Comparison of ENCODE assay signal across 27 cellular contexts in the genomic region with DNA sequence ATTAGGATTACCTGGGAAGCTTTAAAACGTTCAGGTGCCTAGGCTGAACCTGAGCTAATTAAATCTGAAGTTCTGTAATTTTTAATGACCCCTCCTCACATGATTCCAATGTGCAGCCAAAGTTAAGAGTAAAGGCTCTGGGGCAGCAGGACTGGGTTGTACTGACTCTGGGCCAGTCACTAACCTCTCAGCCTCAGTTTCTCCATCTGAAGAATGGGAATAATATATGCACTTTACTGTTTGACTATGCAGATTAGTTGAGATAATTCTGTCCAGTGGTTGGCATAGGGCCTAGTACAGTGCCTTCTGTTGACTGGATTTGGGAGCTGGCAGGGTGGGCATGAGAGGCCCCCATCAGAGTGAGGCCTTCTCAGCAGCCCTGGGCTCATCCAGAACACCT. TPM values are rescaled to one million over a fixed set of nuclear protein-coding genes. Genes with fewer than 3 reads are reported as not detected.
DNase-seq lines count a peak whose midpoint lies in the region; ATAC-seq and TF ChIP-seq lines count a peak whose summit lies in the region.
"Had no signal": no experiment of that assay in that cellular context is flagged by ENCODE, and none has a peak within 500 bp of the region (broad histone marks: within the 10 kb centered on the region; RNA-seq: fewer than 3 reads in every experiment).

No MANE protein-coding gene starts in this region.

- no peak overlapping the region for H3K9ac ChIP-seq in IMR-90 (ENCODE audit: low read depth, low read length)
- H3K9ac ChIP-seq in mesenchymal stem cell (ENCODE audit: low read length) = no peak overlapping the region

- H4K91ac ChIP-seq in IMR-90 (ENCODE audit: insufficient read depth, low read depth, low read length) = no peak overlapping the region
- no peak overlapping the region for H4K91ac ChIP-seq in mesenchymal stem cell (ENCODE audit: low read length)

- H2BK5ac ChIP-seq in IMR-90 (ENCODE audit: low read depth, low read length, poor library complexity, severe bottlenecking) (no peak overlapping the region), mesenchymal stem cell (ENCODE audit: low read depth, low read length, poor library complexity, severe bottlenecking) (no peak overlapping the region)

- H3K4me2 ChIP-seq in IMR-90 (ENCODE audit: low read depth, low read length) (no peak overlapping the region), mesenchymal stem cell (ENCODE audit: low read length, poor library complexity, severe bottlenecking) (no peak overlapping the region)

- H3K4me3 ChIP-seq in IMR-90 (ENCODE audit: insufficient read depth, low read depth, low read length) = no peak overlapping the region
- no peak overlapping the region for H3K4me3 ChIP-seq in neutrophil (ENCODE audit: low read depth in 1 of 2, low read length in 1 of 2)
- no peak overlapping the region for H3K4me3 ChIP-seq in mesenchymal stem cell (ENCODE audit: insufficient read depth in 1 of 2, low read depth in 1 of 2, low read length in 2 of 2)
- H3K4me3 ChIP-seq: ascending aorta, left ventricle myocardium inferior, right atrium auricular region, SJSA1, thoracic aorta had no signal

- H4K8ac ChIP-seq in IMR-90 (ENCODE audit: low read depth in 2 of 2, low read length in 2 of 2) (no peak overlapping the region), mesenchymal stem cell (ENCODE audit: low read length) (no peak overlapping the region)

- H3K79me1 ChIP-seq in IMR-90 (ENCODE audit: low read depth in 1 of 2, low read length in 2 of 2) (no peaks in the 10 kb centered on the region), mesenchymal stem cell (replicated peaks; ENCODE audit: low read length, poor library complexity, severe bottlenecking) (no peaks in the 10 kb centered on the region)

- H3K18ac ChIP-seq in IMR-90 (ENCODE audit: low read depth, low read length) (no peak overlapping the region), mesenchymal stem cell (ENCODE audit: low read depth in 1 of 2, low read length in 2 of 2) (no peak overlapping the region)

- no peak overlapping the region; the same call in 2 of the 3 replicates for H2BK15ac ChIP-seq in IMR-90 (ENCODE audit: low read depth, low read length)
- H2BK15ac ChIP-seq in mesenchymal stem cell (ENCODE audit: low read depth, poor library complexity, severe bottlenecking) = no peak overlapping the region

- TF ChIP-seq CTCF in IMR-90 (conservative IDR thresholded peaks at IDR 0.05; ENCODE audit: low read depth, low read length) (no peak), neutrophil (IDR thresholded peaks at IDR 0.05) (no peak)

- H3K9me3 ChIP-seq in IMR-90 (ENCODE audit: control insufficient read depth, insufficient read depth, low read length) (no peaks in the 10 kb centered on the region), neutrophil (no peaks in the 10 kb centered on the region), mesenchymal stem cell (ENCODE audit: control insufficient read depth, low read length) (no peaks in the 10 kb centered on the region)
- H3K9me3 ChIP-seq: ascending aorta, left ventricle myocardium inferior, right atrium auricular region, SJSA1, thoracic aorta had no signal

- H2BK20ac ChIP-seq in IMR-90 (ENCODE audit: low read depth, low read length) = no peak overlapping the region; the same call in 1 of the 2 replicates

- CTCF ChIA-PET in IMR-90 (lab: Yijun Ruan, JAX) = interaction anchor here (1.3 kb wide), 1 partner anchor 55 kb away, joined by 4 read pairs; no protein-coding TSS in a partner anchor
- CTCF ChIA-PET in activated CD8-positive, alpha-beta T cell treated with anti-CD3 and anti-CD28 coated beads, Interleukin-2, amount 10 ng/mL, durations not matched to agents 7 days and 5 days (lab: Charles Lee) = interaction anchor here (0.8 to 2.9 kb wide), 3 partner anchors 55 to 595 kb away, joined by 5 to 21 read pairs (median 8); no protein-coding TSS in a partner anchor

- H3K23ac ChIP-seq in IMR-90 (ENCODE audit: low read depth, low read length) (no peak overlapping the region), mesenchymal stem cell (ENCODE audit: low read length in 2 of 2) (peak overlapping the region in 1 of 2 experiments; percentile 32)

- H2AFZ ChIP-seq in IMR-90 (replicated peaks; ENCODE audit: low read length, poor library complexity) (no peak overlapping the region), mesenchymal stem cell (ENCODE audit: low read depth, low read length) (no peak overlapping the region)

- no peaks in the 10 kb centered on the region for H3K27me3 Mint-ChIP-seq in activated T-cell treated with anti-CD3 and anti-CD28 coated beads, Interleukin-2, amount 50 U/mL, for 24 hours
- no peaks in the 10 kb centered on the region for H3K27me3 Mint-ChIP-seq in activated CD8-positive, alpha-beta T cell treated with anti-CD3 and anti-CD28 coated beads, Interleukin-2, amount 10 ng/mL, durations not matched to agents 7 days and 5 days (ENCODE audit: low read depth)
- H3K27me3 Mint-ChIP-seq: activated naive CD4-positive, alpha-beta T cell treated with anti-CD3 and anti-CD28 coated beads, Interleukin-2, amount 50 U/mL, for 24 hours had no signal

- TF ChIP-seq POLR2A in IMR-90 (IDR thresholded peaks at IDR 0.05; ENCODE audit: low read depth, low read length) = no peak

- H3K14ac ChIP-seq in IMR-90 (replicated peaks; ENCODE audit: low read depth, low read length) (no peak overlapping the region), mesenchymal stem cell (ENCODE audit: low read length in 2 of 2) (no peak overlapping the region)

- POLR2A ChIA-PET in IMR-90 (lab: Charles Lee; ENCODE audit: unreplicated experiment) = no interaction called here
- POLR2A ChIA-PET in activated CD8-positive, alpha-beta T cell treated with anti-CD3 and anti-CD28 coated beads, Interleukin-2, amount 10 ng/mL, durations not matched to agents 7 days and 5 days (lab: Charles Lee) = interaction anchor here (0.6 kb wide), 1 partner anchor 575 kb away, joined by 3 read pairs; no protein-coding TSS in a partner anchor

- in situ Hi-C loops in IMR-90 (cut with MboI; ENCODE audit: low sequenced_read_pairs) = no loop called here

- DNase-seq in activated T-cell treated with anti-CD3 and anti-CD28 coated beads, Interleukin-2, amount 50 U/mL, for 24 hours = no peak
- no peak for DNase-seq in activated T-cell treated with anti-CD3 and anti-CD28 coated beads for 4 hours
- no peak for DNase-seq in IMR-90
- no peak for DNase-seq in activated CD8-positive, alpha-beta T cell treated with anti-CD3 and anti-CD28 coated beads, Interleukin-2, amount 10 ng/mL, durations not matched to agents 7 days and 5 days
- DNase-seq in NOMO-1 treated with DMSO at 0.1 percent for 48 hours (lab: John Stamatoyannopoulos, UW; ENCODE audit: unreplicated experiment) = no peak
- no peak for DNase-seq in DMS53 treated with DMSO at 0.1 percent for 48 hours (lab: John Stamatoyannopoulos, UW; ENCODE audit: unreplicated experiment)
- no peak for DNase-seq in mesenchymal stem cell
- DNase-seq: activated CD4-positive, CD25-positive, alpha-beta regulatory T cell; AML-193; CD4-positive, alpha-beta T cell; effector memory CD8-positive, alpha-beta T cell; foreskin fibroblast; GOT3; head of caudate nucleus; islet precursor cell; left ventricle myocardium inferior; NCI-H1048; NCI-H1694; NCI-H446 treated with DMSO at 0.1 percent for 48 hours; NCI-H82; stimulated activated naive CD8-positive, alpha-beta T cell treated with anti-CD3 and anti-CD28 coated beads, Interleukin-15, Interleukin-2, amounts not matched to agents 100 U/mL and 50 U/mL, for 24 hours had no signal

- H2BK12ac ChIP-seq in mesenchymal stem cell (ENCODE audit: low read length in 2 of 2) = peak overlapping the region in 1 of 2 experiments; percentile 18

- H3K36me3 Mint-ChIP-seq in activated T-cell treated with anti-CD3 and anti-CD28 coated beads, Interleukin-2, amount 50 U/mL, for 24 hours (ENCODE audit: low read depth) = no peaks in the 10 kb centered on the region
- no peaks in the 10 kb centered on the region for H3K36me3 Mint-ChIP-seq in activated CD8-positive, alpha-beta T cell treated with anti-CD3 and anti-CD28 coated beads, Interleukin-2, amount 10 ng/mL, durations not matched to agents 7 days and 5 days (ENCODE audit: low read depth)
- H3K36me3 Mint-ChIP-seq: activated naive CD4-positive, alpha-beta T cell treated with anti-CD3 and anti-CD28 coated beads, Interleukin-2, amount 50 U/mL, for 24 hours had no signal

- TF ChIP-seq RAD21 in IMR-90 (IDR thresholded peaks at IDR 0.05; ENCODE audit: low read length) = no peak

- peak overlapping the region; percentile 92 for H3K27ac Mint-ChIP-seq in activated T-cell treated with anti-CD3 and anti-CD28 coated beads, Interleukin-2, amount 50 U/mL, for 24 hours
- H3K27ac Mint-ChIP-seq in activated CD8-positive, alpha-beta T cell treated with anti-CD3 and anti-CD28 coated beads, Interleukin-2, amount 10 ng/mL, durations not matched to agents 7 days and 5 days = peak overlapping the region; percentile 78

- H3K4ac ChIP-seq in IMR-90 (ENCODE audit: low read depth, low read length) = no peak overlapping the region
- H3K4ac ChIP-seq in mesenchymal stem cell (ENCODE audit: low read depth in 1 of 2, low read length in 2 of 2) = no peak overlapping the region

- no peak for ATAC-seq in IMR-90 (ENCODE audit: low read depth)
- ATAC-seq in activated CD8-positive, alpha-beta T cell treated with anti-CD3 and anti-CD28 coated beads, Interleukin-2, amount 10 ng/mL, durations not matched to agents 7 days and 5 days = no peak
- ATAC-seq: effector memory CD8-positive, alpha-beta T cell; stimulated activated naive CD8-positive, alpha-beta T cell treated with anti-CD3 and anti-CD28 coated beads, Interleukin-15, Interleukin-2, amounts not matched to agents 100 U/mL and 50 U/mL, for 24 hours had no signal

- no peaks in the 10 kb centered on the region for H4K20me1 ChIP-seq in IMR-90 (ENCODE audit: insufficient read depth, low read length)

- H3K27me3 ChIP-seq in IMR-90 (ENCODE audit: control insufficient read depth, insufficient read depth, low read length) = no peaks in the 10 kb centered on the region
- H3K27me3 ChIP-seq in neutrophil = no peaks in the 10 kb centered on the region
- peaks cover 0 to 7% of the 10 kb centered on the region in 2 experiments for H3K27me3 ChIP-seq in mesenchymal stem cell (ENCODE audit: control insufficient read depth in 1 of 2, insufficient read depth in 1 of 2, low read length in 2 of 2)
- H3K27me3 ChIP-seq: ascending aorta, right atrium auricular region, SJSA1 had no signal

- peaks cover 3% of the 10 kb centered on the region; the same call in 1 of the 2 replicates for H3K9me1 ChIP-seq in IMR-90 (ENCODE audit: insufficient read depth, low read length)

- intact Hi-C loops in IMR-90 (cut with micrococcal nuclease) = loop anchor here (5.0 kb wide), 6 partner anchors 73 to 1193 kb away; no protein-coding TSS in a partner anchor

- H3K4me1 Mint-ChIP-seq in activated T-cell treated with anti-CD3 and anti-CD28 coated beads, Interleukin-2, amount 50 U/mL, for 24 hours (ENCODE audit: low read depth) = peaks cover 30% of the 10 kb centered on the region
- H3K4me1 Mint-ChIP-seq in activated CD8-positive, alpha-beta T cell treated with anti-CD3 and anti-CD28 coated beads, Interleukin-2, amount 10 ng/mL, durations not matched to agents 7 days and 5 days (ENCODE audit: low read depth) = peaks cover 24% of the 10 kb centered on the region

- dilution Hi-C loops in IMR-90 (cut with HindIII; ENCODE audit: low sequenced_read_pairs, unreplicated experiment) = no loop called here

- no peaks in the 10 kb centered on the region for H3K9me3 Mint-ChIP-seq in activated T-cell treated with anti-CD3 and anti-CD28 coated beads, Interleukin-2, amount 50 U/mL, for 24 hours
- H3K9me3 Mint-ChIP-seq in activated CD8-positive, alpha-beta T cell treated with anti-CD3 and anti-CD28 coated beads, Interleukin-2, amount 10 ng/mL, durations not matched to agents 7 days and 5 days (ENCODE audit: insufficient read depth) = no peaks in the 10 kb centered on the region
- H3K9me3 Mint-ChIP-seq: activated naive CD4-positive, alpha-beta T cell treated with anti-CD3 and anti-CD28 coated beads, Interleukin-2, amount 50 U/mL, for 24 hours; CD4-positive, alpha-beta T cell; effector memory CD8-positive, alpha-beta T cell had no signal

- H2BK120ac ChIP-seq in IMR-90 (ENCODE audit: low read depth, low read length) (no peak overlapping the region), mesenchymal stem cell (ENCODE audit: low read depth, low read length) (no peak overlapping the region)

- no CpG with 5 or more reads among the region's 1 CpG for WGBS in IMR-90 (ENCODE audit: extremely low coverage in 2 of 2, insufficient read length in 1 of 2), 2 experiments
- WGBS in mesenchymal stem cell = 78% methylated on average over 1 of the region's 1 CpG

- H3K4me3 Mint-ChIP-seq in activated T-cell treated with anti-CD3 and anti-CD28 coated beads, Interleukin-2, amount 50 U/mL, for 24 hours = no peak overlapping the region
- no peak overlapping the region for H3K4me3 Mint-ChIP-seq in activated CD8-positive, alpha-beta T cell treated with anti-CD3 and anti-CD28 coated beads, Interleukin-2, amount 10 ng/mL, durations not matched to agents 7 days and 5 days

- H3K4me1 ChIP-seq in IMR-90 (ENCODE audit: control insufficient read depth, insufficient read depth, low read length) (peaks cover 6% of the 10 kb centered on the region), neutrophil (ENCODE audit: control insufficient read depth in 1 of 2, insufficient read depth in 1 of 2, low read depth in 1 of 2, low read length in 1 of 2) (peaks cover 49 to 53% of the 10 kb centered on the region in 2 experiments), mesenchymal stem cell (ENCODE audit: control insufficient read depth, insufficient read depth, low read depth, low read length) (peaks cover 6% of the 10 kb centered on the region)
- H3K4me1 ChIP-seq: right atrium auricular region had no signal

- H2AK5ac ChIP-seq in IMR-90 (ENCODE audit: low read depth, low read length) (peak overlapping the region; percentile 18; the same call in 1 of the 2 replicates), mesenchymal stem cell (ENCODE audit: low read length, severe bottlenecking) (no peak overlapping the region)

- no TSS peak for BruUV-seq in IMR-90 (replicated peaks; lab: Mats Ljungman, UMichigan)

- no peak overlapping the region for H3K56ac ChIP-seq in IMR-90 (ENCODE audit: extremely low read depth, insufficient read depth, low read length)

- H2AK9ac ChIP-seq in IMR-90 (replicated peaks; ENCODE audit: low read depth, low read length, poor library complexity) = peak overlapping the region; percentile 20

- no peak overlapping the region for H4K5ac ChIP-seq in IMR-90 (ENCODE audit: low read depth, low read length)

- no peak overlapping the region for H3K27ac ChIP-seq in IMR-90 (ENCODE audit: insufficient read depth, low read length)
- peak overlapping the region; percentile 77 for H3K27ac ChIP-seq in neutrophil
- no peak overlapping the region for H3K27ac ChIP-seq in mesenchymal stem cell (ENCODE audit: low read length, poor library complexity, severe bottlenecking)
- H3K27ac ChIP-seq: ascending aorta, left ventricle myocardium inferior, right atrium auricular region, SJSA1 had no signal

- H3K36me3 ChIP-seq in IMR-90 (ENCODE audit: control insufficient read depth, insufficient read depth, low read length) (no peaks in the 10 kb centered on the region), neutrophil (no peaks in the 10 kb centered on the region), mesenchymal stem cell (ENCODE audit: control insufficient read depth in 1 of 2, insufficient read depth in 2 of 2, low read depth in 1 of 2, low read length in 2 of 2) (no peaks in the 10 kb centered on the region)
- H3K36me3 ChIP-seq: ascending aorta, left ventricle myocardium inferior, right atrium auricular region, SJSA1, thoracic aorta had no signal

RNA-seq across cellular contexts. Expression of a gene that starts 6.6 kb away (rescaled TPM):
- 4.8 and 8.1 TPM in 2 replicates for total RNA-seq in IMR-90 (2012; rRNA removed)
- 9.0 and 10.5 TPM in 2 replicates for polyA plus RNA-seq in IMR-90 (2012; rRNA removed)
- 3.4 and 5.8 TPM in 2 replicates for polyA plus RNA-seq in IMR-90 (2012; cell fraction: cytosol; rRNA removed)
- polyA plus RNA-seq in IMR-90 (2012; cell fraction: nucleus; rRNA removed; ENCODE audit: low replicate concordance) = 1.1 and 4.5 TPM in 2 replicates
- total RNA-seq in activated CD8-positive, alpha-beta T cell treated with anti-CD3 and anti-CD28 coated beads, Interleukin-2, amount 10 ng/mL, durations not matched to agents 7 days and 5 days = 10 to 100 TPM; 12.8 to 13.4 TPM
- 48.1 TPM for polyA plus RNA-seq in mesenchymal stem cell (2013, experiment 1 of 2)
- 51.9 TPM for polyA plus RNA-seq in mesenchymal stem cell (2013, experiment 2 of 2)
